In the genomic region with DNA sequence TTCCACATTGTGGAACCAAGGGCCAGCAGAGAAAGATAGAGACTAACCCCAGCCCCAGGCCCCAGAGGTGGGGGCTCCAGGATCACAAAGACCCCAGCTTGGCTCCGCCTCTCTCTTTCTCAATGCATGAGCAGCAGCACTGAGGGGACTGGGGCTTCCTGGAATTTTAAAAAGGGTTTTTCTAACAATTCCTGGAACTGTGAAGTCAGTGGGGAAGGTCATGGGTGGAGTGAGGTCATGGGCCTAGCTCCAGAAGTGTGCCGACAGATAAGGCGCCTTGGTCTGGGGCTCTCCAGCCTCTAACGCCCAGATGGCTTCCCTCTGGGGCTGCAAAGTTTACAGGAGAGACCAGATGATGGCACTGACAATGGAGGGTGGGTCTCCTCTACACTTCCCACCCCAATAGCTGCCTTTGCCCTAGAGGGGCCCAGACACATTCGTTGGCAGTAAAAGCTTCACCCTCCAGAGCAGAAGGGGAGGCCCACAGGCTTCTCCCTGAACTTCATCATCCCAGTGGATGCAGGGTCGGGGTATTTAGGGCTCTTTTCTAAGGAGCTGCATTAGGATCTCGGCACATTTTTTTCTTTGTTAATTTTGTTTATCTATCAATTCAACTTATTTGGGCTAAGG, we compare ENCODE assay signal across 14 cellular contexts. TPM values are rescaled to one million over a fixed set of nuclear protein-coding genes. Genes with fewer than 3 reads are reported as not detected.
DNase-seq lines count a peak whose midpoint lies in the region; ATAC-seq and TF ChIP-seq lines count a peak whose summit lies in the region.
"Had no signal": no experiment of that assay in that cellular context is flagged by ENCODE, and none has a peak within 500 bp of the region (broad histone marks: within the 10 kb centered on the region; RNA-seq: fewer than 3 reads in every experiment).

No MANE protein-coding gene starts in this region.

- H3K9ac ChIP-seq in mesendoderm (ENCODE audit: low read length) (no peak overlapping the region), mesenchymal stem cell (ENCODE audit: low read length) (no peak overlapping the region)

- no peak overlapping the region for H2BK5ac ChIP-seq in mesendoderm (ENCODE audit: low read length)
- no peak overlapping the region for H2BK5ac ChIP-seq in mesenchymal stem cell (ENCODE audit: low read depth, low read length, poor library complexity, severe bottlenecking)

- H3K36me3 ChIP-seq in mesendoderm (ENCODE audit: control insufficient read depth, insufficient read depth, low read length) (no peaks in the 10 kb centered on the region), upper lobe of right lung (no peaks in the 10 kb centered on the region), mesenchymal stem cell (ENCODE audit: control insufficient read depth in 1 of 2, insufficient read depth in 2 of 2, low read depth in 1 of 2, low read length in 2 of 2) (no peaks in the 10 kb centered on the region)

- H3K9me3 ChIP-seq in upper lobe of right lung = no peaks in the 10 kb centered on the region
- H3K9me3 ChIP-seq in mesenchymal stem cell (ENCODE audit: control insufficient read depth, low read length) = no peaks in the 10 kb centered on the region
- H3K9me3 ChIP-seq: Caco-2 had no signal

- H3K56ac ChIP-seq in mesendoderm (ENCODE audit: low read length) = no peak overlapping the region

- H2BK120ac ChIP-seq in mesendoderm (ENCODE audit: low read depth, low read length) (no peak overlapping the region), mesenchymal stem cell (ENCODE audit: low read depth, low read length) (no peak overlapping the region)

- CTCF ChIA-PET in activated naive CD4-positive, alpha-beta T cell treated with anti-CD3 and anti-CD28 coated beads, Interleukin-2, amount 10 ng/mL, durations not matched to agents 7 days and 5 days (lab: Charles Lee) = no interaction called here

- no peak overlapping the region for H3K4me3 ChIP-seq in fibroblast of pulmonary artery (replicated peaks; ENCODE audit: low read depth, low read length)
- H3K4me3 ChIP-seq in mesendoderm (ENCODE audit: low read length) = no peak overlapping the region
- no peak overlapping the region for H3K4me3 ChIP-seq in upper lobe of right lung
- H3K4me3 ChIP-seq in mesenchymal stem cell (ENCODE audit: insufficient read depth in 1 of 2, low read depth in 1 of 2, low read length in 2 of 2) = no peak overlapping the region

- H3K4me1 ChIP-seq in mesendoderm (ENCODE audit: control insufficient read depth, low read depth, low read length) (no peaks in the 10 kb centered on the region), upper lobe of right lung (peaks cover 33% of the 10 kb centered on the region), mesenchymal stem cell (ENCODE audit: control insufficient read depth, insufficient read depth, low read depth, low read length) (peaks cover 5% of the 10 kb centered on the region)

- H3K18ac ChIP-seq in mesendoderm (ENCODE audit: low read length) (peak overlapping the region; percentile 31), mesenchymal stem cell (ENCODE audit: low read depth in 1 of 2, low read length in 2 of 2) (no peak overlapping the region)

- TF ChIP-seq CTCF in fibroblast of pulmonary artery (IDR thresholded peaks at IDR 0.05; ENCODE audit: low read length, missing control alignments) = no peak
- no peak for TF ChIP-seq CTCF in upper lobe of right lung (IDR thresholded peaks at IDR 0.05)
- TF ChIP-seq CTCF in GM13977 (IDR thresholded peaks at IDR 0.05; ENCODE audit: extremely low read depth, insufficient read depth, missing control alignments) = no peak

- no peak overlapping the region for H3K27ac ChIP-seq in mesendoderm (ENCODE audit: low read depth, low read length)
- H3K27ac ChIP-seq in upper lobe of right lung = peak overlapping the region; percentile 69
- no peak overlapping the region for H3K27ac ChIP-seq in mesenchymal stem cell (ENCODE audit: low read length, poor library complexity, severe bottlenecking)

- no peaks in the 10 kb centered on the region for H3K9me3 Mint-ChIP-seq in activated naive CD4-positive, alpha-beta T cell treated with anti-CD3 and anti-CD28 coated beads, Interleukin-2, amount 10 ng/mL, durations not matched to agents 7 days and 5 days

- no peaks in the 10 kb centered on the region for H3K36me3 Mint-ChIP-seq in activated naive CD4-positive, alpha-beta T cell treated with anti-CD3 and anti-CD28 coated beads, Interleukin-2, amount 10 ng/mL, durations not matched to agents 7 days and 5 days

- ATAC-seq in upper lobe of right lung = peak; percentile 73

- no peak overlapping the region for H3K27ac Mint-ChIP-seq in activated naive CD4-positive, alpha-beta T cell treated with anti-CD3 and anti-CD28 coated beads, Interleukin-2, amount 10 ng/mL, durations not matched to agents 7 days and 5 days

- H3K4me1 Mint-ChIP-seq in activated naive CD4-positive, alpha-beta T cell treated with anti-CD3 and anti-CD28 coated beads, Interleukin-2, amount 10 ng/mL, durations not matched to agents 7 days and 5 days = peaks cover 5% of the 10 kb centered on the region

- H4K5ac ChIP-seq in mesendoderm (ENCODE audit: low read length) = no peak overlapping the region

- in situ Hi-C loops in GM13977 (cut with MboI; ENCODE audit: low pct_unique_long_range_greater_than_20kb, low sequenced_read_pairs, unreplicated experiment) = no loop called here

- no peak overlapping the region for H4K91ac ChIP-seq in mesenchymal stem cell (ENCODE audit: low read length)

- H2BK15ac ChIP-seq in mesendoderm (replicated peaks; ENCODE audit: low read depth) = no peak overlapping the region
- no peak overlapping the region for H2BK15ac ChIP-seq in mesenchymal stem cell (ENCODE audit: low read depth, poor library complexity, severe bottlenecking)

- H4K8ac ChIP-seq in mesendoderm (ENCODE audit: low read depth, low read length) (no peak overlapping the region), mesenchymal stem cell (ENCODE audit: low read length) (no peak overlapping the region)

- H2AFZ ChIP-seq in mesenchymal stem cell (ENCODE audit: low read depth, low read length) = no peak overlapping the region

- H3K23ac ChIP-seq in mesendoderm (ENCODE audit: low read length) = no peak overlapping the region
- no peak overlapping the region for H3K23ac ChIP-seq in mesenchymal stem cell (ENCODE audit: low read length in 2 of 2)

- H3K14ac ChIP-seq in mesenchymal stem cell (ENCODE audit: low read length in 2 of 2) = no peak overlapping the region

- H3K79me1 ChIP-seq in mesendoderm (ENCODE audit: low read length) (no peaks in the 10 kb centered on the region), mesenchymal stem cell (replicated peaks; ENCODE audit: low read length, poor library complexity, severe bottlenecking) (no peaks in the 10 kb centered on the region)

- H3K4me2 ChIP-seq in mesendoderm (ENCODE audit: low read length) (no peak overlapping the region), mesenchymal stem cell (ENCODE audit: low read length, poor library complexity, severe bottlenecking) (no peak overlapping the region)

- H2BK12ac ChIP-seq in mesenchymal stem cell (ENCODE audit: low read length in 2 of 2) = peak overlapping the region in 1 of 2 experiments; percentile 35

- H3K4ac ChIP-seq in mesendoderm (ENCODE audit: low read depth, low read length) = no peak overlapping the region
- no peak overlapping the region for H3K4ac ChIP-seq in mesenchymal stem cell (ENCODE audit: low read depth in 1 of 2, low read length in 2 of 2)

- intact Hi-C loops in upper lobe of right lung (cut with DNase I) = no loop called here

- H3K79me2 ChIP-seq in mesendoderm (ENCODE audit: control insufficient read depth, insufficient read depth, low read length) = no peaks in the 10 kb centered on the region

- no CpG with 5 or more reads among the region's 7 CpGs for WGBS in mesendoderm (ENCODE audit: extremely low coverage, insufficient coverage, low lambda C conversion rate)
- 92% methylated on average over 6 of the region's 7 CpGs for WGBS in mesenchymal stem cell

- H3K27me3 Mint-ChIP-seq in activated naive CD4-positive, alpha-beta T cell treated with anti-CD3 and anti-CD28 coated beads, Interleukin-2, amount 10 ng/mL, durations not matched to agents 7 days and 5 days = peaks cover 7% of the 10 kb centered on the region

- no peaks in the 10 kb centered on the region for H3K27me3 ChIP-seq in mesendoderm (ENCODE audit: insufficient read depth, low read length, poor library complexity)
- H3K27me3 ChIP-seq in upper lobe of right lung = no peaks in the 10 kb centered on the region
- H3K27me3 ChIP-seq in mesenchymal stem cell (ENCODE audit: control insufficient read depth in 1 of 2, insufficient read depth in 1 of 2, low read length in 2 of 2) = no peaks in the 10 kb centered on the region

- peak; percentile 12 for DNase-seq in activated naive CD4-positive, alpha-beta T cell treated with anti-CD3 and anti-CD28 coated beads, Interleukin-2, amount 10 ng/mL, durations not matched to agents 7 days and 5 days
- no peak for DNase-seq in activated naive CD4-positive, alpha-beta T cell treated with Interleukin-2 at 50 U/mL for 16 hours
- DNase-seq in fibroblast of pulmonary artery (ENCODE audit: low read depth) (peak; percentile 36), mesendoderm (peak; percentile 35), upper lobe of right lung (no peak), mesenchymal stem cell (no peak), GM13977 (ENCODE audit: low spot score) (no peak)
- DNase-seq in activated T-cell treated with anti-CD3 and anti-CD28 coated beads, Interleukin-2, amount 50 U/mL, for 1 hour = no peak
- DNase-seq: activated CD4-positive, alpha-beta T cell treated with anti-CD3 and anti-CD28 coated beads, Interleukin-2, amount 50 U/mL, for 4 hours; anterior cingulate cortex; NCI-H69; retina; stimulated activated naive CD4-positive, alpha-beta T cell had no signal

- no peak overlapping the region for H3K4me3 Mint-ChIP-seq in activated naive CD4-positive, alpha-beta T cell treated with anti-CD3 and anti-CD28 coated beads, Interleukin-2, amount 10 ng/mL, durations not matched to agents 7 days and 5 days

- H2AK5ac ChIP-seq in mesendoderm (ENCODE audit: low read length) = no peak overlapping the region
- H2AK5ac ChIP-seq in mesenchymal stem cell (ENCODE audit: low read length, severe bottlenecking) = no peak overlapping the region

RNA-seq across cellular contexts. Expression of gene CD93, which starts 46.9 kb away (rescaled TPM):
- under 0.01 TPM for polyA plus RNA-seq in mesendoderm (2013, experiment 1 of 2)
- polyA plus RNA-seq in mesendoderm (2013, experiment 2 of 2) = 0.01 TPM
- 160 TPM for total RNA-seq in upper lobe of right lung
- polyA plus RNA-seq in mesenchymal stem cell (2013, experiment 1 of 2) = 0.01 TPM
- 0.01 TPM for polyA plus RNA-seq in mesenchymal stem cell (2013, experiment 2 of 2)
- total RNA-seq: Caco-2 had no signal

Comparison
In these comparisons a context has a peak if more than half of its experiments do, and no peak if none do; other contexts are left out.
1. DNase-seq: peak in activated naive CD4-positive, alpha-beta T cell treated with anti-CD3 and anti-CD28 coated beads, Interleukin-2, amount 10 ng/mL, durations not matched to agents 7 days and 5 days (single experiment), fibroblast of pulmonary artery (single experiment) and mesendoderm (single experiment); none in activated naive CD4-positive, alpha-beta T cell treated with Interleukin-2 at 50 U/mL for 16 hours (single experiment), upper lobe of right lung (single experiment), activated T-cell treated with anti-CD3 and anti-CD28 coated beads, Interleukin-2, amount 50 U/mL, for 1 hour (single experiment), mesenchymal stem cell (single experiment) and GM13977 (single experiment).